In genomic region chr5:177545487-177546261, GRCh38 we compare ENCODE assay signal across 6 cellular contexts. TPM values are rescaled to one million over a fixed set of nuclear protein-coding genes. Genes with fewer than 3 reads are reported as not detected.
DNase-seq lines count a peak whose midpoint lies in the region; TF ChIP-seq lines count a peak whose summit lies in the region.

No MANE protein-coding gene starts in this region.

- H3K27me3 ChIP-seq in mammary epithelial cell (ENCODE audit: insufficient read depth, low read length): no peaks in the 10 kb centered on the region

- peak overlapping the region; percentile 39 for H3K9ac ChIP-seq in mammary epithelial cell (ENCODE audit: insufficient read depth, low read length)

- H3K27ac Mint-ChIP-seq in osteocyte (ENCODE audit: unreplicated experiment): peak overlapping the region; percentile 98

- in situ Hi-C loops in mammary epithelial cell (cut with MboI; ENCODE audit: low sequenced_read_pairs in 2 of 2): no loop called here

- BruUV-seq in mammary epithelial cell (replicated peaks; lab: Mats Ljungman, UMichigan): no TSS peak

- WGBS in mammary epithelial cell (ENCODE audit: low coverage, missing lambda C conversion rate): 51% methylated on average over 4 of the region's 4 CpGs

- peaks cover 79% of the 10 kb centered on the region for H3K79me2 ChIP-seq in mammary epithelial cell (ENCODE audit: insufficient read depth, low read length)

- no peak for TF ChIP-seq CTCF in HEK293 (tag by site-specific recombination; IDR thresholded peaks at IDR 0.05)
- TF ChIP-seq CTCF in mammary epithelial cell (conservative IDR thresholded peaks at IDR 0.05 in 1 of 2, IDR thresholded peaks at IDR 0.05 in 1 of 2; ENCODE audit: extremely low read depth in 1 of 2, insufficient read depth in 1 of 2, low read depth in 1 of 2, low read length in 2 of 2): no peak
- TF ChIP-seq CTCF in osteocyte (IDR thresholded peaks at IDR 0.05): no peak

- H3K27me3 Mint-ChIP-seq in osteocyte (ENCODE audit: unreplicated experiment): no peaks in the 10 kb centered on the region

- intact Hi-C loops in mammary epithelial cell (cut with micrococcal nuclease): loop anchor here (1.0 to 5.0 kb wide), 2 partner anchors 28 to 47 kb away; partner anchors contain the start of gene TMED9

- H3K4me1 ChIP-seq in HEK293 (ENCODE audit: control insufficient read depth, insufficient read depth, low read length) (peaks cover 3% of the 10 kb centered on the region; the same call in 1 of the 2 replicates), mammary epithelial cell (ENCODE audit: insufficient read depth, low read length) (peaks cover 33% of the 10 kb centered on the region)

- H3K4me3 ChIP-seq in HEK293 (ENCODE audit: low read depth, low read length) (no peak overlapping the region), mammary epithelial cell (replicated peaks in 1 of 3; ENCODE audit: insufficient read depth in 1 of 3, low read depth in 2 of 3, low read length in 3 of 3) (no peak overlapping the region)

- no peak overlapping the region for H2AFZ ChIP-seq in mammary epithelial cell (ENCODE audit: low read depth, low read length)

- DNase-seq in mammary epithelial cell (peak; percentile 90), osteocyte (ENCODE audit: extremely low spot score, unreplicated experiment) (no peak), COLO829 (ENCODE audit: low spot score) (no peak), NCI-H146 (lab: John Stamatoyannopoulos, UW) (no peak), iPS-NIHi11 (ENCODE audit: low spot score) (no peak)

- H3K27ac ChIP-seq in HEK293 (ENCODE audit: extremely low read depth, low read depth, low read length): no peak overlapping the region
- H3K27ac ChIP-seq in mammary epithelial cell (ENCODE audit: insufficient read depth, low read depth, low read length): peak overlapping the region; percentile 85

- peaks cover 65% of the 10 kb centered on the region for H3K4me1 Mint-ChIP-seq in osteocyte (ENCODE audit: unreplicated experiment)

- CTCF ChIA-PET in HEK293 (lab: Yijun Ruan, JAX): interaction anchor here (0.6 to 1.4 kb wide), 8 partner anchors 8 to 530 kb away, joined by 3 to 6 read pairs (median 3); no protein-coding TSS in a partner anchor
- CTCF ChIA-PET in mammary epithelial cell (lab: Charles Lee; ENCODE audit: low non-redundant PET): interaction anchor here (0.6 to 0.9 kb wide), 5 partner anchors 29 to 524 kb away, joined by 3 to 9 read pairs (median 4); partner anchors contain the start of gene DDX41

- peak overlapping the region; percentile 40 for H3K4me2 ChIP-seq in mammary epithelial cell (ENCODE audit: insufficient read depth, low read depth, low read length)

- dilution Hi-C loops in mammary epithelial cell (cut with HindIII; ENCODE audit: low sequenced_read_pairs): no loop called here

- H3K4me3 Mint-ChIP-seq in osteocyte (ENCODE audit: unreplicated experiment): peak overlapping the region; percentile 50

- H4K20me1 ChIP-seq in mammary epithelial cell (ENCODE audit: insufficient read depth, low read length): no peaks in the 10 kb centered on the region

- no peaks in the 10 kb centered on the region for H3K9me3 ChIP-seq in HEK293 (ENCODE audit: control insufficient read depth, insufficient read depth, low read depth, low read length)
- no peaks in the 10 kb centered on the region for H3K9me3 ChIP-seq in mammary epithelial cell (replicated peaks; ENCODE audit: insufficient read depth, low read length)

- H3K36me3 Mint-ChIP-seq in osteocyte (ENCODE audit: unreplicated experiment): peaks cover 10% of the 10 kb centered on the region

- no peaks in the 10 kb centered on the region for H3K9me3 Mint-ChIP-seq in osteocyte (ENCODE audit: unreplicated experiment)

- POLR2A ChIA-PET in HEK293 (lab: Yijun Ruan, JAX): interaction anchor here (0.6 to 1.1 kb wide), 2 partner anchors 21 to 450 kb away, joined by 3 read pairs; partner anchors contain the start of gene PROP1

- peaks cover 0 to 39% of the 10 kb centered on the region in 2 experiments; a peak in 1 of 3 replicates for H3K36me3 ChIP-seq in HEK293 (ENCODE audit: control insufficient read depth in 2 of 2, insufficient read depth in 1 of 2, low read length in 2 of 2)
- H3K36me3 ChIP-seq in mammary epithelial cell (ENCODE audit: insufficient read depth, low read length): peaks cover 3% of the 10 kb centered on the region

TF ChIP-seq in HEK293, 187 proteins besides CTCF, POLR2A, EP300 and RAD21 (continues in another document):
- TF ChIP-seq YY1 (tag by site-specific recombination; IDR thresholded peaks at IDR 0.05) (no peak), ZFP69B (tag by site-specific recombination; IDR thresholded peaks at IDR 0.05) (0 out of 2 replicates have a peak, but pooled peaks have one; percentile 13), ZNF175 (tag by site-specific recombination; IDR thresholded peaks at IDR 0.05) (no peak), ZNF324 (tag by site-specific recombination; IDR thresholded peaks at IDR 0.05) (peak; percentile 64; the same call in 1 of the 2 replicates), ZNF488 (tag by site-specific recombination; IDR thresholded peaks at IDR 0.05) (no peak), SCRT1 (tag by site-specific recombination; IDR thresholded peaks at IDR 0.05; ENCODE audit: borderline replicate concordance) (peak; percentile 56; the same call in 1 of the 2 replicates), ZNF571 (tag by site-specific recombination; IDR thresholded peaks at IDR 0.05) (no peak), HIC1 (tag by site-specific recombination; IDR thresholded peaks at IDR 0.05) (no peak), ZNF202 (tag by site-specific recombination; IDR thresholded peaks at IDR 0.05; ENCODE audit: borderline replicate concordance) (no peak), ZNF10 (tag by site-specific recombination; IDR thresholded peaks at IDR 0.05) (no peak), TRIM28 (IDR thresholded peaks at IDR 0.05; ENCODE audit: borderline replicate concordance, low read length) (no peak), ZBTB44 (tag by site-specific recombination; IDR thresholded peaks at IDR 0.05) (no peak)

RNA-seq across cellular contexts. Expression of gene FAM193B, which starts 8.7 kb away (rescaled TPM):
- 10 to 100 TPM; 30.7 to 63.3 TPM for total RNA-seq in mammary epithelial cell
- polyA plus RNA-seq in mammary epithelial cell: 24.7 TPM
- 13.0 TPM for polyA minus RNA-seq in mammary epithelial cell
- total RNA-seq in osteocyte: 82.0 and 97.2 TPM in 2 replicates

RNA-seq across cellular contexts. Expression of gene DDX41, which starts 28.9 kb away (rescaled TPM):
- total RNA-seq in mammary epithelial cell: 10 to 100 TPM; 60.7 to 80.6 TPM
- polyA plus RNA-seq in mammary epithelial cell: 115 TPM
- polyA minus RNA-seq in mammary epithelial cell: 79.3 TPM
- 68.7 and 83.1 TPM in 2 replicates for total RNA-seq in osteocyte

RNA-seq across cellular contexts. Expression of gene DOK3, which starts 36.0 kb away (rescaled TPM):
- 1 to 10 TPM; 4.3 to 4.7 TPM for total RNA-seq in mammary epithelial cell
- 1.7 TPM for polyA plus RNA-seq in mammary epithelial cell
- 2.4 TPM for polyA minus RNA-seq in mammary epithelial cell
- total RNA-seq in osteocyte: 5.5 and 7.2 TPM in 2 replicates

RNA-seq across cellular contexts. Expression of gene TMED9, which starts 46.3 kb away (rescaled TPM):
- total RNA-seq in mammary epithelial cell (100 to 1,000 TPM; 139 to 275 TPM), osteocyte (216 and 248 TPM in 2 replicates)
- 333 TPM for polyA plus RNA-seq in mammary epithelial cell
- 141 TPM for polyA minus RNA-seq in mammary epithelial cell

RNA-seq across cellular contexts. Expression of gene PDLIM7, which starts 48.3 kb away (rescaled TPM):
- total RNA-seq in mammary epithelial cell: 100 to 1,000 TPM; 235 to 259 TPM
- 103 TPM for polyA plus RNA-seq in mammary epithelial cell
- 95.3 TPM for polyA minus RNA-seq in mammary epithelial cell
- 312 and 358 TPM in 2 replicates for total RNA-seq in osteocyte
